15 cellular contexts compared by ENCODE assay signal in genomic region chr2:88711331-88711730, GRCh38. TPM values are rescaled to one million over a fixed set of nuclear protein-coding genes. Genes with fewer than 3 reads are reported as not detected.
DNase-seq lines count a peak whose midpoint lies in the region; ATAC-seq, FAIRE-seq and TF ChIP-seq lines count a peak whose summit lies in the region.
"Had no signal": no experiment of that assay in that cellular context is flagged by ENCODE, and none has a peak within 500 bp of the region (broad histone marks: within the 10 kb centered on the region; RNA-seq: fewer than 3 reads in every experiment).

No MANE protein-coding gene starts in this region.

- no TSS peak for BruUV-seq in K562 (replicated peaks; lab: Mats Ljungman, UMichigan)
- BruUV-seq in MCF 10A (replicated peaks; lab: Mats Ljungman, UMichigan): no TSS peak

- POLR2A ChIA-PET in CD8-positive, alpha-beta T cell (lab: Charles Lee): no interaction called here
- POLR2A ChIA-PET in K562 (lab: Yijun Ruan, JAX): interaction anchor here (0.6 to 1.3 kb wide), 6 partner anchors 13 to 84 kb away, joined by 3 to 8 read pairs (median 4); partner anchors contain the start of gene EIF2AK3
- POLR2A ChIA-PET in MCF 10A (lab: Yijun Ruan, JAX): interaction anchor here (0.6 kb wide), 1 partner anchor 13 kb away, joined by 3 read pairs; no protein-coding TSS in a partner anchor

- no peaks in the 10 kb centered on the region for H3K36me3 ChIP-seq in CD8-positive, alpha-beta T cell (ENCODE audit: insufficient read depth, low read length)
- H3K36me3 ChIP-seq in K562 (ENCODE audit: control insufficient read depth, insufficient read depth, low read length) (no peaks in the 10 kb centered on the region), stomach (no peaks in the 10 kb centered on the region), adrenal gland (replicated peaks in 1 of 2) (no peaks in the 10 kb centered on the region)

- TF ChIP-seq RAD21 in K562 (CRISPR knock-in tag; conservative IDR thresholded peaks at IDR 0.05 in 1 of 2, IDR thresholded peaks at IDR 0.05 in 1 of 2): no peak

- H2AFZ ChIP-seq in K562 (ENCODE audit: low read depth, low read length): no peak overlapping the region
- H2AFZ ChIP-seq: GM23248 had no signal

- H3K4me3 ChIP-seq in CD8-positive, alpha-beta T cell (ENCODE audit: low read depth, low read length): no peak overlapping the region
- H3K4me3 ChIP-seq in K562 (no peak overlapping the region), stomach (no peak overlapping the region), adrenal gland (no peak overlapping the region)
- H3K4me3 ChIP-seq: GM23248 had no signal

- CTCF ChIA-PET in CD8-positive, alpha-beta T cell (lab: Charles Lee): no interaction called here
- CTCF ChIA-PET in K562 (lab: Yijun Ruan, JAX; ENCODE audit: low intra/inter-chr PET ratio) (no interaction called here), MCF 10A (lab: Yijun Ruan, JAX) (interaction anchor here (1.9 to 2.1 kb wide), 2 partner anchors 12 to 29 kb away, joined by 5 to 12 read pairs; no protein-coding TSS in a partner anchor)

- H3K27me3 Mint-ChIP-seq in CD8-positive, alpha-beta T cell (ENCODE audit: low read depth): no peaks in the 10 kb centered on the region
- H3K27me3 Mint-ChIP-seq in progenitor cell of endocrine pancreas: no peaks in the 10 kb centered on the region
- no peaks in the 10 kb centered on the region for H3K27me3 Mint-ChIP-seq in MCF 10A (ENCODE audit: insufficient read depth, unreplicated experiment)
- H3K27me3 Mint-ChIP-seq: CD4-positive, CD25-positive, alpha-beta regulatory T cell had no signal

- H3K9me3 Mint-ChIP-seq in CD8-positive, alpha-beta T cell: no peaks in the 10 kb centered on the region
- H3K9me3 Mint-ChIP-seq in progenitor cell of endocrine pancreas (ENCODE audit: low read depth) (peaks cover 5% of the 10 kb centered on the region), MCF 10A (ENCODE audit: unreplicated experiment) (no peaks in the 10 kb centered on the region)

- peaks cover 22% of the 10 kb centered on the region; the same call in 2 of the 3 replicates for H3K79me2 ChIP-seq in K562 (ENCODE audit: control insufficient read depth, insufficient read depth, low read length)

- H3K9ac ChIP-seq in K562 (ENCODE audit: insufficient read depth in 1 of 2, low read depth in 2 of 2, low read length in 2 of 2): no peak overlapping the region
- H3K9ac ChIP-seq: GM23248 had no signal

- H3K4me3 Mint-ChIP-seq in CD8-positive, alpha-beta T cell: no peak overlapping the region
- H3K4me3 Mint-ChIP-seq in progenitor cell of endocrine pancreas (ENCODE audit: low read depth) (no peak overlapping the region), MCF 10A (ENCODE audit: unreplicated experiment) (no peak overlapping the region)
- H3K4me3 Mint-ChIP-seq: CD4-positive, CD25-positive, alpha-beta regulatory T cell had no signal

- H3K27me3 ChIP-seq in CD8-positive, alpha-beta T cell (ENCODE audit: insufficient read depth, low read length): no peaks in the 10 kb centered on the region
- H3K27me3 ChIP-seq in K562 (ENCODE audit: control insufficient read depth in 2 of 2, insufficient read depth in 2 of 2, low read length in 2 of 2) (no peaks in the 10 kb centered on the region), stomach (no peaks in the 10 kb centered on the region), adrenal gland (no peaks in the 10 kb centered on the region)

- TF ChIP-seq CTCF in CD8-positive, alpha-beta T cell (IDR thresholded peaks at IDR 0.05): no peak
- no peak for TF ChIP-seq CTCF in K562 (IDR thresholded peaks at IDR 0.05 in 2 of 3, conservative IDR thresholded peaks at IDR 0.05 in 1 of 3; ENCODE audit: insufficient read depth in 2 of 3, low read depth in 1 of 3, low read length in 3 of 3)
- TF ChIP-seq CTCF in progenitor cell of endocrine pancreas (IDR thresholded peaks at IDR 0.05; ENCODE audit: unreplicated experiment): no peak
- TF ChIP-seq CTCF in stomach (IDR thresholded peaks at IDR 0.05): no peak
- TF ChIP-seq CTCF in adrenal gland (IDR thresholded peaks at IDR 0.05): no peak
- no peak for TF ChIP-seq CTCF in MCF 10A (IDR thresholded peaks at IDR 0.05; ENCODE audit: unreplicated experiment)

- peaks cover 23% of the 10 kb centered on the region for H3K4me1 Mint-ChIP-seq in CD8-positive, alpha-beta T cell (ENCODE audit: low read depth)
- peaks cover 29% of the 10 kb centered on the region for H3K4me1 Mint-ChIP-seq in progenitor cell of endocrine pancreas (ENCODE audit: low read depth)
- no peaks in the 10 kb centered on the region for H3K4me1 Mint-ChIP-seq in MCF 10A (ENCODE audit: insufficient read depth, unreplicated experiment)

- TF ChIP-seq POLR2A in K562 (conservative IDR thresholded peaks at IDR 0.05): no peak
- TF ChIP-seq POLR2A in stomach (IDR thresholded peaks at IDR 0.05): no peak
- no peak for TF ChIP-seq POLR2A in adrenal gland (IDR thresholded peaks at IDR 0.05)

- no peak for TF ChIP-seq EP300 in K562 (IDR thresholded peaks at IDR 0.05; ENCODE audit: low read length)
- TF ChIP-seq EP300 in stomach (IDR thresholded peaks at IDR 0.05): no peak

- H3K27ac ChIP-seq in CD8-positive, alpha-beta T cell (ENCODE audit: low read depth, low read length): no peak overlapping the region
- no peak overlapping the region for H3K27ac ChIP-seq in K562 (ENCODE audit: extremely low read depth, low read depth, low read length)
- H3K27ac ChIP-seq in stomach: no peak overlapping the region
- no peak overlapping the region for H3K27ac ChIP-seq in adrenal gland
- H3K27ac ChIP-seq: GM23248 had no signal

- peak overlapping the region; percentile 3 for H3K27ac Mint-ChIP-seq in CD8-positive, alpha-beta T cell
- H3K27ac Mint-ChIP-seq in progenitor cell of endocrine pancreas (peak overlapping the region; percentile 54), MCF 10A (ENCODE audit: low read depth, unreplicated experiment) (no peak overlapping the region)

- H3K4me2 ChIP-seq in K562 (ENCODE audit: insufficient read depth, low read length): no peak overlapping the region

- FAIRE-seq in K562 (lab: Jason Lieb, UNC): no peak
- FAIRE-seq: GM12892, H1 had no signal

- H3K36me3 Mint-ChIP-seq in CD8-positive, alpha-beta T cell: peaks cover 32% of the 10 kb centered on the region
- H3K36me3 Mint-ChIP-seq in progenitor cell of endocrine pancreas (ENCODE audit: insufficient read depth) (peaks cover 45% of the 10 kb centered on the region), MCF 10A (ENCODE audit: insufficient read depth, unreplicated experiment) (peaks cover 12% of the 10 kb centered on the region)

- ATAC-seq in CD8-positive, alpha-beta T cell: no peak
- peak; percentile 38 for ATAC-seq in K562

- no peak for DNase-seq in CD8-positive, alpha-beta T cell
- DNase-seq in K562 (ENCODE audit: extremely low read depth in 1 of 4, low spot score in 3 of 4) (peak in 1 of 4 experiments; percentile 19), progenitor cell of endocrine pancreas (ENCODE audit: low spot score, unreplicated experiment) (no peak), stomach (no peak), adrenal gland (no peak), MCF 10A (ENCODE audit: unreplicated experiment) (no peak)
- DNase-seq: C1 segment of cervical spinal cord; CD4-positive, CD25-positive, alpha-beta regulatory T cell; COR-L47; DMS79 treated with DMSO at 0.1 percent for 48 hours; GF-D8; GM23248; HCEC 1CT had no signal

- H3K9me3 ChIP-seq in CD8-positive, alpha-beta T cell (ENCODE audit: low read length): no peaks in the 10 kb centered on the region
- H3K9me3 ChIP-seq in K562 (replicated peaks; ENCODE audit: control insufficient read depth, insufficient read depth, low read depth, low read length) (no peaks in the 10 kb centered on the region), stomach (no peaks in the 10 kb centered on the region), adrenal gland (replicated peaks in 1 of 3) (no peaks in the 10 kb centered on the region)

- no peaks in the 10 kb centered on the region for H4K20me1 ChIP-seq in K562 (replicated peaks; ENCODE audit: control insufficient read depth, insufficient read depth, low read length)

- no peaks in the 10 kb centered on the region for H3K4me1 ChIP-seq in CD8-positive, alpha-beta T cell (ENCODE audit: insufficient read depth, low read length)
- no peaks in the 10 kb centered on the region; a peak in 2 of 5 replicates for H3K4me1 ChIP-seq in K562 (replicated peaks in 1 of 2; ENCODE audit: control insufficient read depth in 2 of 2, insufficient read depth in 2 of 2, low read length in 2 of 2)
- peaks cover 0 to 32% (median 4%) of the 10 kb centered on the region in 4 donors for H3K4me1 ChIP-seq in stomach
- no peaks in the 10 kb centered on the region for H3K4me1 ChIP-seq in adrenal gland (replicated peaks in 1 of 2)

- intact Hi-C loops in CD8-positive, alpha-beta T cell (cut with DNase I, micrococcal nuclease): no loop called here
- intact Hi-C loops in K562 (cut with micrococcal nuclease): no loop called here
- intact Hi-C loops in stomach (cut with DNase I; ENCODE audit: low total_unique reads): no loop called here
- intact Hi-C loops in adrenal gland (cut with DNase I): no loop called here
- intact Hi-C loops in MCF 10A (cut with micrococcal nuclease): no loop called here

- no peaks in the 10 kb centered on the region for H3K9me1 ChIP-seq in K562 (ENCODE audit: control insufficient read depth, insufficient read depth, low read length)

- in situ Hi-C loops in K562 (cut with MboI): no loop called here

RNA-seq across cellular contexts. Expression of gene RPIA, which starts 19.9 kb away (rescaled TPM):
- 10 to 100 TPM; 26.5 to 27.5 TPM for total RNA-seq in CD8-positive, alpha-beta T cell
- 5.5 and 6.6 TPM in 2 replicates for total RNA-seq in K562 (2011; cell fraction: chromatin; rRNA removed; ENCODE audit: low replicate concordance)
- total RNA-seq in K562 (2011; cell fraction: nucleolus; rRNA removed): 7.0 and 7.8 TPM in 2 replicates
- 8.7 and 10.4 TPM in 2 replicates for total RNA-seq in K562 (2011; cell fraction: nucleoplasm; rRNA removed)
- total RNA-seq in K562 (2014; rRNA removed) (10.0 and 11.3 TPM in 2 replicates), K562 (2014; rRNA removed; fragmentation: Illumina TruSeq; extraction: Trizol) (23.9 and 25.8 TPM in 2 replicates), K562 (2015; rRNA removed; fragmentation: Illumina TruSeq; extraction: Trizol) (19.9 and 22.9 TPM in 2 replicates), K562 (2021) (40.4 and 41.2 TPM in 2 replicates), progenitor cell of endocrine pancreas (24.6 and 27.1 TPM in 2 replicates), stomach (10 to 100 TPM in 4 of 5 donors, 1 to 10 TPM in 1; 1.2 to 68.3 (median 12.9) TPM), adrenal gland (10 to 100 TPM in 4 of 8 donors, 1 to 10 TPM in 4; 1.9 to 16.9 (median 9.1) TPM), MCF 10A (2022) (12.2 and 14.1 TPM in 2 replicates)
- polyA plus RNA-seq in K562 (2011; rRNA removed) (17.4 and 30.2 TPM in 2 replicates), K562 (2014; fragmentation: Illumina TruSeq; extraction: Trizol) (37.2 and 37.4 TPM in 2 replicates), K562 (2014; fragmentation: Nextera tagmentation; extraction: Ambion mirVana) (10 to 100 TPM in 1 of 2 experiments, 1 to 10 TPM in 1; 7.8 to 15.1 TPM), K562 (2014; rRNA removed) (36.8 and 43.3 TPM in 2 replicates), stomach (10 to 100 TPM; 15.0 to 21.7 (median 16.6) TPM), adrenal gland (10 to 100 TPM; 11.4 to 15.4 (median 11.5) TPM)
- 16.3 and 18.5 TPM in 2 replicates for polyA plus RNA-seq in K562 (2011; cell fraction: cytosol; rRNA removed)
- 8.4 and 10.7 TPM in 2 replicates for polyA plus RNA-seq in K562 (2011; cell fraction: nucleus; rRNA removed)
- polyA plus RNA-seq in K562 (2012): 20.4 and 34.0 TPM in 2 replicates
- 23.2 and 31.5 TPM in 2 replicates for polyA minus RNA-seq in K562 (2011; rRNA and poly(A)+ RNA removed)
- 4.6 and 13.6 TPM in 2 replicates for polyA minus RNA-seq in K562 (2011; cell fraction: cytosol; rRNA and poly(A)+ RNA removed)
- 6.1 and 7.0 TPM in 2 replicates for polyA minus RNA-seq in K562 (2011; cell fraction: nucleus; rRNA and poly(A)+ RNA removed)
